In genomic region chr12:12717586-12718381, GRCh38 we compare ENCODE assay signal across 8 cellular contexts. TPM values are rescaled to one million over a fixed set of nuclear protein-coding genes. Genes with fewer than 3 reads are reported as not detected.
A peak's percentile ranks its signal among the peaks of the same experiment; 100 is the strongest.
DNase-seq lines count a peak whose midpoint lies in the region; FAIRE-seq and TF ChIP-seq lines count a peak whose summit lies in the region.

No MANE protein-coding gene starts in this region.

- H3K79me2 ChIP-seq in GM23248 (ENCODE audit: insufficient read depth): peaks cover 55% of the 10 kb centered on the region
- peaks cover 57% of the 10 kb centered on the region for H3K79me2 ChIP-seq in astrocyte (ENCODE audit: insufficient read depth, low read length)

- H2AFZ ChIP-seq in GM23248 (peak overlapping the region; percentile 41; the same call in 1 of the 2 replicates), astrocyte (ENCODE audit: low read depth, low read length) (peak overlapping the region; percentile 48)

- 1% methylated on average over 61 to 62 of the region's 62 CpGs for WGBS in GM23248 (ENCODE audit: low coverage in 1 of 2, low lambda C conversion rate in 2 of 2, missing lambda C conversion rate in 2 of 2), 2 experiments

- peaks cover 10% of the 10 kb centered on the region for H3K27me3 Mint-ChIP-seq in astrocyte (ENCODE audit: low read depth, unreplicated experiment)

- H3K4me1 ChIP-seq in GM23248 (ENCODE audit: insufficient read depth) (peaks cover 54% of the 10 kb centered on the region), astrocyte (ENCODE audit: insufficient read depth, low read length) (peaks cover 42% of the 10 kb centered on the region), iPS-18a (ENCODE audit: control insufficient read depth, low read depth, low read length) (peaks cover 38% of the 10 kb centered on the region)

- peak overlapping the region; percentile 94 for H3K27ac ChIP-seq in GM23248
- H3K27ac ChIP-seq in astrocyte (ENCODE audit: low read depth, low read length): peak overlapping the region; percentile 92
- H3K27ac ChIP-seq in iPS-18a (ENCODE audit: low read length): peak overlapping the region; percentile 44
- peak overlapping the region; percentile 92 to 100 (median 99) for H3K27ac ChIP-seq in skin epidermis

- peak overlapping the region; percentile 89 for H3K4me2 ChIP-seq in GM23248 (ENCODE audit: unreplicated experiment)
- peak overlapping the region; percentile 89 for H3K4me2 ChIP-seq in astrocyte (ENCODE audit: low read length)

- DNase-seq in ELF-1 (ENCODE audit: low read depth, low spot score) (peak; percentile 50), GM23248 (peak; percentile 60), NCI-H69 (lab: John Stamatoyannopoulos, UW) (peak; percentile 58), astrocyte (ENCODE audit: low read depth) (no peak), NCI-H510A (lab: John Stamatoyannopoulos, UW) (no peak), COR-L47 (lab: John Stamatoyannopoulos, UW) (no peak)

- H3K4me3 ChIP-seq in GM23248: peak overlapping the region; percentile 90
- H3K4me3 ChIP-seq in astrocyte (ENCODE audit: insufficient read depth, low read depth, low read length): peak overlapping the region; percentile 93
- peak overlapping the region; percentile 70 for H3K4me3 ChIP-seq in iPS-18a (ENCODE audit: low read length)
- H3K4me3 ChIP-seq in skin epidermis: peak overlapping the region; percentile 70 to 94 (median 81)

- H3K4me1 Mint-ChIP-seq in astrocyte (ENCODE audit: low read depth, unreplicated experiment): peaks cover 23% of the 10 kb centered on the region

- H3K27ac Mint-ChIP-seq in astrocyte (ENCODE audit: unreplicated experiment): peak overlapping the region; percentile 80

- no peak for FAIRE-seq in astrocyte (lab: Jason Lieb, UNC)

- in situ Hi-C loops in GM23248 (cut with MboI): loop anchor here (25.0 kb wide), 2 partner anchors 630 to 1130 kb away; no protein-coding TSS in a partner anchor

- peaks cover 27% of the 10 kb centered on the region; the same call in 1 of the 2 replicates for H3K36me3 ChIP-seq in GM23248 (ENCODE audit: low read depth)
- peaks cover 15% of the 10 kb centered on the region for H3K36me3 ChIP-seq in astrocyte (ENCODE audit: insufficient read depth, low read length)
- H3K36me3 ChIP-seq in iPS-18a (ENCODE audit: control insufficient read depth, low read depth, low read length): peaks cover 20% of the 10 kb centered on the region

- H3K27me3 ChIP-seq in GM23248 (replicated peaks; ENCODE audit: insufficient read depth): no peaks in the 10 kb centered on the region
- H3K27me3 ChIP-seq in astrocyte (ENCODE audit: insufficient read depth, low read length): no peaks in the 10 kb centered on the region
- H3K27me3 ChIP-seq in iPS-18a (ENCODE audit: control insufficient read depth, insufficient read depth, low read length): peaks cover 82% of the 10 kb centered on the region

- H4K20me1 ChIP-seq in GM23248 (ENCODE audit: insufficient read depth): no peaks in the 10 kb centered on the region
- peaks cover 20% of the 10 kb centered on the region for H4K20me1 ChIP-seq in astrocyte (ENCODE audit: insufficient read depth, low read length)

- H3K9me3 ChIP-seq in GM23248 (ENCODE audit: low read depth): no peaks in the 10 kb centered on the region
- H3K9me3 ChIP-seq in astrocyte (ENCODE audit: insufficient read depth, low read depth, low read length): no peaks in the 10 kb centered on the region
- no peaks in the 10 kb centered on the region for H3K9me3 ChIP-seq in iPS-18a (ENCODE audit: control insufficient read depth, low read depth, low read length)

- no peaks in the 10 kb centered on the region for H3K9me2 ChIP-seq in GM23248 (ENCODE audit: insufficient read depth)

- peaks cover 53% of the 10 kb centered on the region for H3F3A ChIP-seq in GM23248 (ENCODE audit: insufficient read depth)

- H3K36me3 Mint-ChIP-seq in astrocyte (ENCODE audit: low read depth, unreplicated experiment): peaks cover 5% of the 10 kb centered on the region

- H3K9ac ChIP-seq in GM23248: peak overlapping the region; percentile 97
- peak overlapping the region; percentile 98 for H3K9ac ChIP-seq in astrocyte (ENCODE audit: low read length)
- H3K9ac ChIP-seq in iPS-18a (ENCODE audit: low read length): peak overlapping the region; percentile 73

- TF ChIP-seq CTCF in astrocyte (IDR thresholded peaks at IDR 0.05; ENCODE audit: insufficient read depth, low read depth, low read length): no peak

- peak overlapping the region; percentile 99 for H3K4me3 Mint-ChIP-seq in astrocyte (ENCODE audit: unreplicated experiment)

- H3K9me3 Mint-ChIP-seq in astrocyte (ENCODE audit: unreplicated experiment): no peaks in the 10 kb centered on the region

RNA-seq across cellular contexts. Expression of gene CDKN1B, which starts 0.6 kb away (rescaled TPM):
- total RNA-seq in GM23248 (2014; rRNA removed; shearing (Covaris generic)): 24.4 and 27.9 TPM in 2 replicates
- 3.4 TPM in 2 replicates for polyA plus RNA-seq in GM23248 (2016; fragmentation: Nextera tagmentation; extraction: Ambion mirVana)
- 13.4 and 16.7 TPM in 2 replicates for total RNA-seq in astrocyte

RNA-seq across cellular contexts. Expression of gene GPR19, which starts 21.8 kb away (rescaled TPM):
- total RNA-seq in GM23248 (2014; rRNA removed; shearing (Covaris generic)): not detected in 2 replicates
- polyA plus RNA-seq in GM23248 (2016; fragmentation: Nextera tagmentation; extraction: Ambion mirVana): 0.18 TPM in 1 of 2 replicates, not detected in the other
- 2.8 and 4.3 TPM in 2 replicates for total RNA-seq in astrocyte

Comparison
In these comparisons a context has a peak if more than half of its experiments do, and no peak if none do; other contexts are left out.
1. DNase-seq: peak in ELF-1 (single experiment), GM23248 (single experiment) and NCI-H69 (single experiment); none in astrocyte (single experiment), NCI-H510A (single experiment) and COR-L47 (single experiment).
2. H3K27ac ChIP-seq: peak in every context shown above with its lines; median percentile 99 in skin epidermis; 94 in GM23248; 92 in astrocyte; 44 in iPS-18a.
3. Peak in every context shown above with its lines, with median percentiles within 50 percentile points of each other: H3K4me3 ChIP-seq and H3K9ac ChIP-seq.